1 cellular context compared by ENCODE assay signal in the genomic region with DNA sequence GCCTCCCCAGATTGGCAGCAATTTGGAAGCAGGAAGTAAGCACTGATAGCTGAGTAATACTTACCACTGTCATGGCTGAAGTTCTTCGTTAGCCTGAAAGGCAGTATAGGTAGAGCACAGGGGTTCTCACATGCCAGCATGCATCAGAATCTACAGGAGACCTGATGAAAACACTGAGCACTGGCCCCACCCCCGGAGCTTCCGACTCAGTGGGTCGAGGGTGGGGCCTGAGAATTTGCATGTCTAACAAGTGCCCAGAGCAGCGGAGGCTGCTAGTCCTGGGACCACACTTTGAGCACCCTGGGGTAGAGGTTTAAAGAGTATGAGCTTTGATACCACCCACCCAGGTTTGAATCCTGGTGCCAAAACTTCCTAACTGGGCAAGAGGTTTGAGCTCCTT.
TF ChIP-seq lines count a peak whose summit lies in the region.

No MANE protein-coding gene starts in this region.

TF ChIP-seq in WTC11, 78 proteins besides CTCF, POLR2A, EP300 and RAD21 (continued from another document):
- TF ChIP-seq, protein P1, sequence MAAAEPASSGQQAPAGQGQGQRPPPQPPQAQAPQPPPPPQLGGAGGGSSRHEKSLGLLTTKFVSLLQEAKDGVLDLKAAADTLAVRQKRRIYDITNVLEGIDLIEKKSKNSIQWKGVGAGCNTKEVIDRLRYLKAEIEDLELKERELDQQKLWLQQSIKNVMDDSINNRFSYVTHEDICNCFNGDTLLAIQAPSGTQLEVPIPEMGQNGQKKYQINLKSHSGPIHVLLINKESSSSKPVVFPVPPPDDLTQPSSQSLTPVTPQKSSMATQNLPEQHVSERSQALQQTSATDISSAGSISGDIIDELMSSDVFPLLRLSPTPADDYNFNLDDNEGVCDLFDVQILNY (CRISPR knock-in tag; IDR thresholded peaks at IDR 0.05), result no peak
- no peak for TF ChIP-seq OVOL2 (CRISPR knock-in tag; IDR thresholded peaks at IDR 0.05; ENCODE audit: borderline replicate concordance)
- no peak for TF ChIP-seq NR1H2 (CRISPR knock-in tag; IDR thresholded peaks at IDR 0.05)
- no peak for TF ChIP-seq SP1 (CRISPR knock-in tag; conservative IDR thresholded peaks at IDR 0.05)
- TF ChIP-seq CREB1 (CRISPR knock-in tag; IDR thresholded peaks at IDR 0.05), result no peak
- no peak for TF ChIP-seq FOXJ3 (CRISPR knock-in tag; IDR thresholded peaks at IDR 0.05; ENCODE audit: borderline replicate concordance)
- no peak for TF ChIP-seq ZNF671 (CRISPR knock-in tag; IDR thresholded peaks at IDR 0.05)
- TF ChIP-seq IRF2 (CRISPR knock-in tag; IDR thresholded peaks at IDR 0.05; ENCODE audit: borderline replicate concordance, low read depth), result no peak
- TF ChIP-seq, protein P2, sequence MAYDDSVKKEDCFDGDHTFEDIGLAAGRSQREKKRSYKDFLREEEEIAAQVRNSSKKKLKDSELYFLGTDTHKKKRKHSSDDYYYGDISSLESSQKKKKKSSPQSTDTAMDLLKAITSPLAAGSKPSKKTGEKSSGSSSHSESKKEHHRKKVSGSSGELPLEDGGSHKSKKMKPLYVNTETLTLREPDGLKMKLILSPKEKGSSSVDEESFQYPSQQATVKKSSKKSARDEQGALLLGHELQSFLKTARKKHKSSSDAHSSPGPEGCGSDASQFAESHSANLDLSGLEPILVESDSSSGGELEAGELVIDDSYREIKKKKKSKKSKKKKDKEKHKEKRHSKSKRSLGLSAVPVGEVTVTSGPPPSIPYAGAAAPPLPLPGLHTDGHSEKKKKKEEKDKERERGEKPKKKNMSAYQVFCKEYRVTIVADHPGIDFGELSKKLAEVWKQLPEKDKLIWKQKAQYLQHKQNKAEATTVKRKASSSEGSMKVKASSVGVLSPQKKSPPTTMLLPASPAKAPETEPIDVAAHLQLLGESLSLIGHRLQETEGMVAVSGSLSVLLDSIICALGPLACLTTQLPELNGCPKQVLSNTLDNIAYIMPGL (CRISPR knock-in tag; IDR thresholded peaks at IDR 0.05), result no peak
- TF ChIP-seq, protein P3, sequence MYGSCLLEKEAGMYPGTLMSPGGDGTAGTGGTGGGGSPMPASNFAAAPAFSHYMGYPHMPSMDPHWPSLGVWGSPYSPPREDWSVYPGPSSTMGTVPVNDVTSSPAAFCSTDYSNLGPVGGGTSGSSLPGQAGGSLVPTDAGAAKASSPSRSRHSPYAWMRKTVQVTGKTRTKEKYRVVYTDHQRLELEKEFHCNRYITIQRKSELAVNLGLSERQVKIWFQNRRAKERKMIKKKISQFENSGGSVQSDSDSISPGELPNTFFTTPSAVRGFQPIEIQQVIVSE (CRISPR knock-in tag; IDR thresholded peaks at IDR 0.05; ENCODE audit: borderline replicate concordance), result no peak
